25 cellular contexts compared by ENCODE assay signal in genomic region chr4:180950377-180950776, GRCh38.
DNase-seq lines count a peak whose midpoint lies in the region; ATAC-seq, FAIRE-seq and TF ChIP-seq lines count a peak whose summit lies in the region.
"Had no signal": no experiment of that assay in that cellular context is flagged by ENCODE, and none has a peak within 500 bp of the region (broad histone marks: within the 10 kb centered on the region; RNA-seq: fewer than 3 reads in every experiment).

No MANE protein-coding gene starts in this region.

- H3K4me3 ChIP-seq in breast epithelium, result no peak overlapping the region
- no peak overlapping the region for H3K4me3 ChIP-seq in bronchial epithelial cell (ENCODE audit: low read depth, low read length)
- H3K4me3 ChIP-seq in fibroblast of mammary gland (ENCODE audit: control insufficient read depth, low read depth, low read length), result no peak overlapping the region
- H3K4me3 ChIP-seq: BLaER1, GM12878, GM23338, HAP-1 had no signal

- H3K9me3 Mint-ChIP-seq in MCF 10A (ENCODE audit: unreplicated experiment), result no peaks in the 10 kb centered on the region
- H3K9me3 Mint-ChIP-seq: CD8-positive, alpha-beta T cell had no signal

- no peak for FAIRE-seq in bronchial epithelial cell (lab: Jason Lieb, UNC)
- FAIRE-seq: A204.1, D721Med, GM12878, GM19239 had no signal

- BruUV-seq in MCF 10A (replicated peaks; lab: Mats Ljungman, UMichigan), result no TSS peak

- no peak for TF ChIP-seq CTCF in MCF 10A (IDR thresholded peaks at IDR 0.05; ENCODE audit: unreplicated experiment)
- TF ChIP-seq CTCF in breast epithelium (IDR thresholded peaks at IDR 0.05), result no peak
- TF ChIP-seq CTCF in bronchial epithelial cell (IDR thresholded peaks at IDR 0.05; ENCODE audit: insufficient read depth, low read length, severe bottlenecking), result no peak
- TF ChIP-seq CTCF in fibroblast of mammary gland (conservative IDR thresholded peaks at IDR 0.05; ENCODE audit: control insufficient read depth, insufficient read depth, low read depth, low read length), result no peak

- no peak overlapping the region for H3K27ac Mint-ChIP-seq in MCF 10A (ENCODE audit: low read depth, unreplicated experiment)
- H3K27ac Mint-ChIP-seq: B cell; CD4-positive, CD25-positive, alpha-beta regulatory T cell; CD8-positive, alpha-beta T cell; GM23338; HFFc6 had no signal

- CTCF ChIA-PET in MCF 10A (lab: Yijun Ruan, JAX), result interaction anchor here (1.0 to 3.9 kb wide), 6 partner anchors 10 to 578 kb away, joined by 4 to 16 read pairs (median 5); no protein-coding TSS in a partner anchor

- no peaks in the 10 kb centered on the region for H3K4me1 ChIP-seq in breast epithelium
- H3K4me1 ChIP-seq: BLaER1 had no signal

- H3K36me3 ChIP-seq in breast epithelium, result no peaks in the 10 kb centered on the region
- H3K36me3 ChIP-seq in bronchial epithelial cell (ENCODE audit: control insufficient read depth, insufficient read depth, low read length), result no peaks in the 10 kb centered on the region
- H3K36me3 ChIP-seq: BLaER1, HAP-1 had no signal

- peaks cover 11% of the 10 kb centered on the region for H3K4me1 Mint-ChIP-seq in MCF 10A (ENCODE audit: insufficient read depth, unreplicated experiment)
- H3K4me1 Mint-ChIP-seq: B cell; CD4-positive, CD25-positive, alpha-beta regulatory T cell had no signal

- no peaks in the 10 kb centered on the region for H3K36me3 Mint-ChIP-seq in MCF 10A (ENCODE audit: insufficient read depth, unreplicated experiment)
- H3K36me3 Mint-ChIP-seq: CD4-positive, CD25-positive, alpha-beta regulatory T cell; CD8-positive, alpha-beta T cell had no signal

- H3K9me3 ChIP-seq in breast epithelium, result no peaks in the 10 kb centered on the region
- H3K9me3 ChIP-seq: BLaER1, HAP-1 had no signal

- H3K27me3 Mint-ChIP-seq in MCF 10A (ENCODE audit: insufficient read depth, unreplicated experiment), result no peaks in the 10 kb centered on the region
- H3K27me3 Mint-ChIP-seq: B cell; CD4-positive, CD25-positive, alpha-beta regulatory T cell had no signal

- POLR2A ChIA-PET in MCF 10A (lab: Yijun Ruan, JAX), result no interaction called here

- DNase-seq in MCF 10A (ENCODE audit: unreplicated experiment) (peak; percentile 4), breast epithelium (ENCODE audit: low spot score in 2 of 2) (no peak), bronchial epithelial cell (ENCODE audit: low read depth) (peak; percentile 15), fibroblast of mammary gland (ENCODE audit: low read depth) (peak; percentile 21), COLO829 (ENCODE audit: low spot score) (no peak), KBM-7 (no peak)
- DNase-seq: CD4-positive, CD25-positive, alpha-beta regulatory T cell; CD8-positive, alpha-beta T cell; DMS 273 treated with DMSO at 0.1 percent for 48 hours; DMS79; EL; GDM1; HFFc6 had no signal

- H3K27ac ChIP-seq in breast epithelium, result no peak overlapping the region
- H3K27ac ChIP-seq: 22Rv1, BLaER1, C4-2B had no signal

- H3K4me3 Mint-ChIP-seq in MCF 10A (ENCODE audit: unreplicated experiment), result no peak overlapping the region
- H3K4me3 Mint-ChIP-seq: B cell; CD4-positive, CD25-positive, alpha-beta regulatory T cell; CD8-positive, alpha-beta T cell; GM23338; HFFc6 had no signal

- no peak for ATAC-seq in HG03571 (IDR thresholded peaks at IDR 0.05; ENCODE audit: unreplicated experiment)
- no peak for ATAC-seq in GM21526 (IDR thresholded peaks at IDR 0.05; ENCODE audit: low FRiP score, unreplicated experiment)
- ATAC-seq: CD8-positive, alpha-beta T cell; GM12878; GM23338 had no signal

- intact Hi-C loops in MCF 10A (cut with micrococcal nuclease), result no loop called here
- intact Hi-C loops in breast epithelium (cut with DNase I; ENCODE audit: low total_unique reads), result loop anchor here (5.0 kb wide), 1 partner anchor 657 kb away; no protein-coding TSS in a partner anchor

- H3K27me3 ChIP-seq in breast epithelium (no peaks in the 10 kb centered on the region), bronchial epithelial cell (ENCODE audit: control insufficient read depth, insufficient read depth, low read length) (no peaks in the 10 kb centered on the region)
- H3K27me3 ChIP-seq: BLaER1 had no signal

- in situ Hi-C loops in KBM-7 (cut with MboI; ENCODE audit: low pct_unique_long_range_greater_than_20kb, low sequenced_read_pairs), result no loop called here

- TF ChIP-seq POLR2A in breast epithelium (IDR thresholded peaks at IDR 0.05), result no peak

Comparison
In these comparisons a context has a peak if more than half of its experiments do, and no peak if none do; other contexts are left out.
1. DNase-seq: peak in MCF 10A (single experiment), bronchial epithelial cell (single experiment) and fibroblast of mammary gland (single experiment); none in breast epithelium (0 of 2), COLO829 (single experiment) and KBM-7 (single experiment).